1 cellular context compared by ENCODE assay signal in the genomic region with DNA sequence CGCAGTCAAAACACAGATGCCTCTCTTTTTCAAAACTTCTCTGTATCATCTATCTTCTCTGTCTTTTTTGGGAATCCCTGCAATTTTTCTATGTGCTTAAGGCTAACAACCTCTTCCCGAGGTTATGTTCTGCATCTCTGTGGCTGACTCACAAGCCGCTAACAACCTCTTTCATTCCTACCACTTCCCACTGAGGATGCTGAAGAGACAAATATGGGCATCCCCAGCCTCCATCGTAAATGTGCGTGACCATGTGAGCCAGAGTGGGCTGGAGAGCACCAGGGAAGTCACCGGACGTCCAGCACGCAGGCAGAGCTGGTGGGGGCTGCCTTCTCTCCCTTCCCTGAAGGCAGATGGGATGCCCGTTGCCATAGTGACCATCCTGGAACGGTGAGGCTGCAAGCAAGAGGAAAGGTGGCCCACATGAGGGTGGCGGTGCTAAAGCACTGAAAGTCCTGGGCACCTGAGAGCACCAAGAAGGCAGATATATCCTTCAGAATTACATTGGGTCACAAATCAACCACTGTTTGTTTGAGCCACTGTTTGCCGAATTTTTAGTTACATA.
TF ChIP-seq lines count a peak whose summit lies in the region.

No MANE protein-coding gene starts in this region.

TF ChIP-seq in K562, 482 proteins besides CTCF, POLR2A, EP300 and RAD21:
- TF ChIP-seq ARNT (IDR thresholded peaks at IDR 0.05) = no peak
- TF ChIP-seq ZNF197 (CRISPR knock-in tag; IDR thresholded peaks at IDR 0.05; ENCODE audit: low read depth) = no peak
- peak; percentile 28; the same call in 1 of the 2 replicates for TF ChIP-seq RFX1 (IDR thresholded peaks at IDR 0.05)
- no peak for TF ChIP-seq FIP1L1 (IDR thresholded peaks at IDR 0.05; ENCODE audit: low read depth, low read length, poor library complexity, severe bottlenecking)
- TF ChIP-seq ZNF696 (CRISPR knock-in tag; conservative IDR thresholded peaks at IDR 0.05) = no peak
- TF ChIP-seq TRIM24 (IDR thresholded peaks at IDR 0.05) = no peak
- no peak for TF ChIP-seq ZNF212 (CRISPR knock-in tag; IDR thresholded peaks at IDR 0.05)
TF ChIP-seq in K562: peak in this region for 1.
